Comparison of ENCODE assay signal across 31 cellular contexts in genomic region chr4:185780472-185780871, GRCh38. TPM values are rescaled to one million over a fixed set of nuclear protein-coding genes. Genes with fewer than 3 reads are reported as not detected.
A peak's percentile ranks its signal among the peaks of the same experiment; 100 is the strongest.
DNase-seq lines count a peak whose midpoint lies in the region; ATAC-seq, FAIRE-seq and TF ChIP-seq lines count a peak whose summit lies in the region.
"Had no signal": no experiment of that assay in that cellular context is flagged by ENCODE, and none has a peak within 500 bp of the region (broad histone marks: within the 10 kb centered on the region; RNA-seq: fewer than 3 reads in every experiment).

No MANE protein-coding gene starts in this region.

- H3K36me3 ChIP-seq in HepG2 (replicated peaks in 1 of 2; ENCODE audit: control insufficient read depth in 1 of 2, insufficient read depth in 2 of 2, low read length in 2 of 2) (peaks cover 3 to 11% of the 10 kb centered on the region in 2 experiments; a peak in 1 of 5 replicates), right lobe of liver (no peaks in the 10 kb centered on the region), body of pancreas (replicated peaks in 1 of 2; ENCODE audit: insufficient read depth in 1 of 2, low read depth in 2 of 2) (no peaks in the 10 kb centered on the region), neural progenitor cell (no peaks in the 10 kb centered on the region)
- H3K36me3 ChIP-seq: HAP-1 had no signal

- no peak for TF ChIP-seq CTCF in HepG2 (CRISPR knock-in tag; IDR thresholded peaks at IDR 0.05)
- TF ChIP-seq CTCF in right lobe of liver (IDR thresholded peaks at IDR 0.05), result no peak
- no peak for TF ChIP-seq CTCF in body of pancreas (IDR thresholded peaks at IDR 0.05)
- TF ChIP-seq CTCF in neural progenitor cell (IDR thresholded peaks at IDR 0.05), result no peak
- TF ChIP-seq CTCF in Calu3 (IDR thresholded peaks at IDR 0.05; ENCODE audit: unreplicated experiment), result no peak

- H3K79me2 ChIP-seq in HepG2 (ENCODE audit: insufficient read depth, low read length), result peaks cover 2% of the 10 kb centered on the region
- no peaks in the 10 kb centered on the region for H3K79me2 ChIP-seq in neural progenitor cell (ENCODE audit: low read depth)

- H2AFZ ChIP-seq in HepG2 (ENCODE audit: low read length), result no peak overlapping the region
- no peak overlapping the region for H2AFZ ChIP-seq in neural progenitor cell (replicated peaks)
- H2AFZ ChIP-seq: GM23338 had no signal

- DNase-seq in HepG2 (ENCODE audit: low spot score) (no peak), right lobe of liver (no peak), body of pancreas (peak in 3 of 4 donors; percentile 42 to 54 (median 54)), neural progenitor cell (ENCODE audit: low spot score) (no peak), OCI-M1 (lab: John Stamatoyannopoulos, UW) (no peak), midbrain (lab: John Stamatoyannopoulos, UW) (no peak), Calu3 (no peak)
- DNase-seq: Caco-2; CD8-positive, alpha-beta T cell; DMS 273 treated with DMSO at 0.1 percent for 48 hours; DMS79; EL; GDM1; HFFc6; NCI-H1048; NCI-H1417; NCI-H1694; NCI-H2029 treated with DMSO at 0.1 percent for 48 hours; NCI-H446 treated with DMSO at 0.1 percent for 48 hours; NCI-H526; NCI-H82; NK-92 treated with Interleukin-12 subunit alpha and Interleukin-12 subunit beta, amount 100 ng/mL, for 24 hours; RPMI8226; SHP77 treated with DMSO at 0.1 percent for 48 hours had no signal

- H3K36me3 Mint-ChIP-seq in neural progenitor cell (peaks cover 24% of the 10 kb centered on the region), Calu3 (ENCODE audit: insufficient read depth, unreplicated experiment) (peaks cover 4% of the 10 kb centered on the region)
- H3K36me3 Mint-ChIP-seq: CD8-positive, alpha-beta T cell had no signal

- no peak for TF ChIP-seq POLR2A in HepG2 (IDR thresholded peaks at IDR 0.05; ENCODE audit: insufficient read depth in 1 of 2, low read depth in 2 of 2, low read length in 2 of 2)
- TF ChIP-seq POLR2A in right lobe of liver (IDR thresholded peaks at IDR 0.05), result no peak
- no peak for TF ChIP-seq POLR2A in body of pancreas (IDR thresholded peaks at IDR 0.05)

- no peak for FAIRE-seq in HepG2 (lab: Jason Lieb, UNC)
- FAIRE-seq: A549, GM12878 had no signal

- H3K9me3 Mint-ChIP-seq in neural progenitor cell (peaks cover 3% of the 10 kb centered on the region), Calu3 (ENCODE audit: low read depth, unreplicated experiment) (no peaks in the 10 kb centered on the region)
- H3K9me3 Mint-ChIP-seq: CD8-positive, alpha-beta T cell; GM23338; HFFc6 had no signal

- peaks cover 59% of the 10 kb centered on the region for H3K4me1 ChIP-seq in HepG2 (ENCODE audit: insufficient read depth, low read length)
- peaks cover 0 to 15% (median 2%) of the 10 kb centered on the region in 4 donors for H3K4me1 ChIP-seq in right lobe of liver
- peaks cover 52% of the 10 kb centered on the region for H3K4me1 ChIP-seq in body of pancreas
- H3K4me1 ChIP-seq in neural progenitor cell, result peaks cover 29% of the 10 kb centered on the region
- H3K4me1 ChIP-seq: Caco-2, HAP-1 had no signal

- ATAC-seq in HepG2 (no peak), right lobe of liver (no peak), body of pancreas (peak; percentile 38)
- ATAC-seq: A549; CD8-positive, alpha-beta T cell; GM12878; GM23338 had no signal

- BruUV-seq in HepG2 (replicated peaks; lab: Mats Ljungman, UMichigan) (no TSS peak), Calu3 (replicated peaks; lab: Mats Ljungman, UMichigan) (no TSS peak)

- no peak overlapping the region for H3K27ac Mint-ChIP-seq in neural progenitor cell
- no peak overlapping the region for H3K27ac Mint-ChIP-seq in Calu3 (ENCODE audit: unreplicated experiment)
- H3K27ac Mint-ChIP-seq: B cell; CD8-positive, alpha-beta T cell; GM23338; HFFc6 had no signal

- POLR2A ChIA-PET in HepG2 (lab: Yijun Ruan, JAX), result no interaction called here

- H3K27me3 ChIP-seq in HepG2 (ENCODE audit: control insufficient read depth in 1 of 2, insufficient read depth in 2 of 2, low read length in 2 of 2) (no peaks in the 10 kb centered on the region), right lobe of liver (no peaks in the 10 kb centered on the region), body of pancreas (no peaks in the 10 kb centered on the region), neural progenitor cell (no peaks in the 10 kb centered on the region)

- H4K20me1 ChIP-seq in HepG2 (ENCODE audit: insufficient read depth, low read length), result no peaks in the 10 kb centered on the region
- H4K20me1 ChIP-seq in neural progenitor cell (ENCODE audit: low read depth), result no peaks in the 10 kb centered on the region

- peaks cover 32% of the 10 kb centered on the region for H3F3A ChIP-seq in neural progenitor cell (ENCODE audit: low read depth)

- no peaks in the 10 kb centered on the region for H3K9me3 ChIP-seq in HepG2 (ENCODE audit: low read length)
- H3K9me3 ChIP-seq in right lobe of liver, result no peaks in the 10 kb centered on the region
- H3K9me3 ChIP-seq in body of pancreas, result no peaks in the 10 kb centered on the region
- no peaks in the 10 kb centered on the region for H3K9me3 ChIP-seq in neural progenitor cell (ENCODE audit: low read depth)
- H3K9me3 ChIP-seq: A549, Caco-2, HAP-1 had no signal

- H3K27me3 Mint-ChIP-seq in neural progenitor cell (ENCODE audit: insufficient read depth, low read depth) (peaks cover 3% of the 10 kb centered on the region), Calu3 (ENCODE audit: unreplicated experiment) (no peaks in the 10 kb centered on the region)
- H3K27me3 Mint-ChIP-seq: B cell had no signal

- no peak overlapping the region for H3K4me2 ChIP-seq in HepG2 (ENCODE audit: low read depth, low read length)
- H3K4me2 ChIP-seq in neural progenitor cell, result no peak overlapping the region
- H3K4me2 ChIP-seq: A549, GM23338 had no signal

- in situ Hi-C loops in HepG2 (cut with HindIII; ENCODE audit: extremely low pct_ligation_motif_present, low pct_unique_long_range_greater_than_20kb), result no loop called here

- H3K4me3 ChIP-seq in HepG2 (replicated peaks in 1 of 3; ENCODE audit: insufficient read depth in 1 of 3, low read depth in 2 of 3, low read length in 3 of 3) (no peak overlapping the region), right lobe of liver (no peak overlapping the region), body of pancreas (no peak overlapping the region), neural progenitor cell (no peak overlapping the region)
- H3K4me3 ChIP-seq: A549, GM12878, GM23338, HAP-1, SK-N-MC had no signal

- H3K4me3 Mint-ChIP-seq in neural progenitor cell (no peak overlapping the region), Calu3 (ENCODE audit: low read depth, unreplicated experiment) (no peak overlapping the region)
- H3K4me3 Mint-ChIP-seq: B cell; CD8-positive, alpha-beta T cell; GM23338; HFFc6 had no signal

- TF ChIP-seq EP300 in HepG2 (IDR thresholded peaks at IDR 0.05; ENCODE audit: low read depth in 2 of 2, low read length in 2 of 2), result no peak
- TF ChIP-seq EP300 in HepG2 (CRISPR knock-in tag; IDR thresholded peaks at IDR 0.05; ENCODE audit: borderline replicate concordance), result no peak

- H3K4me1 Mint-ChIP-seq in neural progenitor cell (peaks cover 33% of the 10 kb centered on the region), Calu3 (ENCODE audit: low read depth, unreplicated experiment) (peaks cover 26% of the 10 kb centered on the region)
- H3K4me1 Mint-ChIP-seq: B cell had no signal

- TF ChIP-seq RAD21 in HepG2 (CRISPR knock-in tag; IDR thresholded peaks at IDR 0.05), result no peak

- peak overlapping the region; percentile 32 for H3K27ac ChIP-seq in HepG2 (ENCODE audit: extremely low read length, insufficient read depth, low read length)
- no peak overlapping the region for H3K27ac ChIP-seq in right lobe of liver
- H3K27ac ChIP-seq in body of pancreas, result peak overlapping the region in 2 of 4 donors; percentile 28 to 40
- peak overlapping the region; percentile 44 for H3K27ac ChIP-seq in neural progenitor cell
- H3K27ac ChIP-seq: A549, C4-2B, SK-N-MC had no signal

- H3K9ac ChIP-seq in HepG2 (ENCODE audit: insufficient read depth, low read depth, low read length), result no peak overlapping the region
- no peak overlapping the region for H3K9ac ChIP-seq in neural progenitor cell

- CTCF ChIA-PET in HepG2 (lab: Yijun Ruan, JAX; ENCODE audit: low intra/inter-chr PET ratio, low total read pairs) (no interaction called here), Calu3 (lab: Charles Lee) (no interaction called here)

- WGBS in HepG2 (ENCODE audit: low lambda C conversion rate), result 99% methylated on average over 4 of the region's 5 CpGs
- WGBS in right lobe of liver (ENCODE audit: insufficient coverage, low coverage, low lambda C conversion rate, missing lambda C conversion rate), result 86% methylated on average over 5 of the region's 5 CpGs
- 39 to 46% methylated on average over 5 of the region's 5 CpGs for WGBS in body of pancreas, 2 donors

- intact Hi-C loops in HepG2 (cut with micrococcal nuclease; ENCODE audit: unreplicated experiment) (no loop called here), right lobe of liver (cut with DNase I) (no loop called here), body of pancreas (cut with DNase I) (no loop called here), Calu3 (cut with micrococcal nuclease; ENCODE audit: unreplicated experiment) (no loop called here)

RNA-seq across cellular contexts. Expression of gene SORBS2, which starts 31.5 kb away (rescaled TPM):
- total RNA-seq in HepG2 (2016; rRNA removed; fragmentation: Illumina TruSeq; extraction: Trizol) (25.0 and 29.0 TPM in 2 replicates), right lobe of liver (100 to 1,000 TPM in 4 of 6 experiments, 10 to 100 TPM in 2; 60.8 to 144 (median 107) TPM), body of pancreas (100 to 1,000 TPM; 210 to 218 TPM), neural progenitor cell (ENCODE audit: low replicate concordance) (13.5 and 15.7 TPM in 2 replicates), Calu3 (2022) (37.2 and 52.8 TPM in 2 replicates)
- 7.2 and 7.3 TPM in 2 replicates for total RNA-seq in HepG2 (2016; cell fraction: cytosol; rRNA removed; fragmentation: Illumina TruSeq; extraction: Trizol; ENCODE audit: low read depth)
- total RNA-seq in HepG2 (2016; cell fraction: insoluble cytoplasmic fraction; rRNA removed; fragmentation: Illumina TruSeq; extraction: Trizol), result 26.0 and 26.2 TPM in 2 replicates
- 12.8 and 16.4 TPM in 2 replicates for total RNA-seq in HepG2 (2016; cell fraction: membrane; rRNA removed; fragmentation: Illumina TruSeq; extraction: Trizol)
- total RNA-seq in HepG2 (2016; cell fraction: nucleus; rRNA removed; fragmentation: Illumina TruSeq; extraction: Trizol), result 62.8 and 62.9 TPM in 2 replicates
- polyA plus RNA-seq in HepG2 (2011; rRNA removed), result 55.9 and 80.5 TPM in 2 replicates
- 38.4 and 48.7 TPM in 2 replicates for polyA plus RNA-seq in HepG2 (2011; cell fraction: cytosol; rRNA removed)
- 61.7 and 83.9 TPM in 2 replicates for polyA plus RNA-seq in HepG2 (2011; cell fraction: nucleus; rRNA removed)
- 34.7 and 45.4 TPM in 2 replicates for polyA plus RNA-seq in HepG2 (2012)
- 1.7 and 2.6 TPM in 2 replicates for polyA plus RNA-seq in HepG2 (2016; cell fraction: cytosol; fragmentation: Illumina TruSeq; extraction: Trizol; ENCODE audit: low read depth)
- polyA plus RNA-seq in HepG2 (2016; cell fraction: insoluble cytoplasmic fraction; fragmentation: Illumina TruSeq; extraction: Trizol; ENCODE audit: low read depth), result 29.6 and 32.7 TPM in 2 replicates
- 9.9 and 11.6 TPM in 2 replicates for polyA plus RNA-seq in HepG2 (2016; cell fraction: membrane; fragmentation: Illumina TruSeq; extraction: Trizol; ENCODE audit: low read depth)
- 27.2 and 29.5 TPM in 2 replicates for polyA plus RNA-seq in HepG2 (2016; cell fraction: nucleus; fragmentation: Illumina TruSeq; extraction: Trizol; ENCODE audit: insufficient read depth, low read depth)
- 11.3 and 137 TPM in 2 replicates for polyA minus RNA-seq in HepG2 (2011; rRNA and poly(A)+ RNA removed; ENCODE audit: low replicate concordance)
- 39.1 and 42.7 TPM in 2 replicates for polyA minus RNA-seq in HepG2 (2011; cell fraction: cytosol; rRNA and poly(A)+ RNA removed)
- 166 and 180 TPM in 2 replicates for polyA minus RNA-seq in HepG2 (2011; cell fraction: nucleus; rRNA and poly(A)+ RNA removed)

Comparison
In these comparisons a context has a peak if more than half of its experiments do, and no peak if none do; other contexts are left out.
1. H3K27ac ChIP-seq: peak in HepG2 (single experiment) and neural progenitor cell (single experiment); none in right lobe of liver (0 of 3).
2. DNase-seq: peak in body of pancreas (3 of 4); none in HepG2 (single experiment), right lobe of liver (0 of 3), neural progenitor cell (single experiment), OCI-M1 (single experiment), midbrain (single experiment) and Calu3 (single experiment).